8 cellular contexts compared by ENCODE assay signal in the genomic region with DNA sequence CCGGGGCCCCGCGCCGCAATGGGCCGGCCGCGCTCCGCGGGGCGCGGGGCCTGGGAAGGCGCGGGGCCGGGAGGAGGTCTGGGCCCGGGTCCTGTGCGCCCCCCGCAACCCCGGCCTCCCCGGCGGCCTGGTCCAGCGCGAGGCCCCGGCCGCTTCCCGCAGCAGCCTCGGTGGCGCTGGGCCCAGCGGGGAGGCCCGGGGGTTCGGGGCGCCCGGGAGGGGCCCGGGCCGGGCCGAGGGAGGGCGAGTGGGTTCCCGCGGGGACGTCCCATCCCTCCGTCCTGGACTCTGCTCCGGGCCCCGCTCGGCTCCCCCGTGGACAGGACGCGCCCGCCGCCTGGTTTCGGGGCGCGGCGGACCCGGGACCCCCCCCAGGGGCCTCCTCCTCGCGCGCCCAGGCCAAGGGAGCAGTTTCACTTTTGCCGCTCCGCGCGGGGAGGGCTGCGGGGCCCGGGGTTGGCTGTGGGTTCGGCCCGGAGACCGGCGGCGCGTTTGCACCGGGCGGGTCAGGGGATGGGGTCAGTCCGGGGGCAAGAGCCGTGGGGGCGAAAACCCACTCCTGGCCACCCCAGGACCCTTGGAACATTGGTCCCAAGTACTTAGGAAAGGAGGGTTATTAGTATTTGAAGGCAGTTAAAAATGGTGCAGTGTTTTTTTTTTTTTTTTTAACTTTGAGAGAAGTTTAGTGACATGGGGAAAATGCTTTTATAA. TPM values are rescaled to one million over a fixed set of nuclear protein-coding genes. Genes with fewer than 3 reads are reported as not detected.
A peak's percentile ranks its signal among the peaks of the same experiment; 100 is the strongest.
DNase-seq lines count a peak whose midpoint lies in the region; ATAC-seq and TF ChIP-seq lines count a peak whose summit lies in the region.

No MANE protein-coding gene starts in this region.

- DNase-seq in GM06990 (ENCODE audit: extremely low read depth, insufficient read length) (peak; percentile 63), naive B cell (peak; percentile 60), thyroid gland (peak; percentile 42 to 55), NOMO-1 treated with DMSO at 0.1 percent for 48 hours (lab: John Stamatoyannopoulos, UW; ENCODE audit: unreplicated experiment) (no peak)
- peak; percentile 73 for DNase-seq in activated CD8-positive, alpha-beta memory T cell treated with anti-CD3 and anti-CD28 coated beads, Interleukin-2, amount 10 ng/mL, durations not matched to agents 7 days and 5 days

- TF ChIP-seq CTCF in GM06990 (IDR thresholded peaks at IDR 0.05; ENCODE audit: insufficient read depth, low read length, poor library complexity, severe bottlenecking): no peak
- TF ChIP-seq CTCF in thyroid gland (IDR thresholded peaks at IDR 0.05): no peak

- peak; percentile 56 for ATAC-seq in activated CD8-positive, alpha-beta memory T cell treated with anti-CD3 and anti-CD28 coated beads, Interleukin-2, amount 10 ng/mL, durations not matched to agents 7 days and 5 days
- peak; percentile 29 for ATAC-seq in esophagus mucosa
- peak; percentile 51 to 64 for ATAC-seq in naive B cell (ENCODE audit: low read depth in 2 of 2)
- no peak for ATAC-seq in GM21786 (IDR thresholded peaks at IDR 0.05; ENCODE audit: unreplicated experiment)

- H3K27me3 ChIP-seq in GM06990 (replicated peaks; ENCODE audit: control insufficient read depth, insufficient read depth, low read length) (no peaks in the 10 kb centered on the region), thyroid gland (no peaks in the 10 kb centered on the region)

- WGBS in thyroid gland, 2 donors: 0 to 1% methylated on average over 15 to 17 of the region's 73 CpGs

- H3K4me3 ChIP-seq in GM06990 (replicated peaks; ENCODE audit: low read depth, low read length): peak overlapping the region; percentile 78
- H3K4me3 ChIP-seq in thyroid gland (replicated peaks in 1 of 3): peak overlapping the region; percentile 28 to 88 (median 66)

- H3K36me3 Mint-ChIP-seq in IgD-negative memory B cell (no peaks in the 10 kb centered on the region), naive B cell (no peaks in the 10 kb centered on the region)
- H3K36me3 Mint-ChIP-seq in activated CD8-positive, alpha-beta memory T cell treated with anti-CD3 and anti-CD28 coated beads, Interleukin-2, amount 10 ng/mL, durations not matched to agents 7 days and 5 days: peaks cover 34% of the 10 kb centered on the region

- no peaks in the 10 kb centered on the region for H3K9me3 ChIP-seq in thyroid gland

- intact Hi-C loops in thyroid gland (cut with DNase I): no loop called here

- H3K36me3 ChIP-seq in GM06990 (ENCODE audit: control insufficient read depth, insufficient read depth, low read length): peaks cover 9% of the 10 kb centered on the region
- H3K36me3 ChIP-seq in thyroid gland: no peaks in the 10 kb centered on the region

- H3K27ac ChIP-seq in thyroid gland: peak overlapping the region; percentile 87 to 90 (median 88)

- H3K27me3 Mint-ChIP-seq in IgD-negative memory B cell: peaks cover 2% of the 10 kb centered on the region
- peaks cover 9% of the 10 kb centered on the region for H3K27me3 Mint-ChIP-seq in activated CD8-positive, alpha-beta memory T cell treated with anti-CD3 and anti-CD28 coated beads, Interleukin-2, amount 10 ng/mL, durations not matched to agents 7 days and 5 days
- no peaks in the 10 kb centered on the region for H3K27me3 Mint-ChIP-seq in naive B cell

- H3K9me3 Mint-ChIP-seq in IgD-negative memory B cell: no peaks in the 10 kb centered on the region
- no peaks in the 10 kb centered on the region for H3K9me3 Mint-ChIP-seq in activated CD8-positive, alpha-beta memory T cell treated with anti-CD3 and anti-CD28 coated beads, Interleukin-2, amount 10 ng/mL, durations not matched to agents 7 days and 5 days (ENCODE audit: low read depth)
- no peaks in the 10 kb centered on the region for H3K9me3 Mint-ChIP-seq in naive B cell

- H3K4me1 ChIP-seq in thyroid gland: peaks cover 9 to 23% of the 10 kb centered on the region in 2 donors

- H3K4me3 Mint-ChIP-seq in IgD-negative memory B cell (peak overlapping the region; percentile 84 to 95 (median 94)), naive B cell (peak overlapping the region; percentile 78 to 94 (median 84))
- H3K4me3 Mint-ChIP-seq in activated CD8-positive, alpha-beta memory T cell treated with anti-CD3 and anti-CD28 coated beads, Interleukin-2, amount 10 ng/mL, durations not matched to agents 7 days and 5 days: peak overlapping the region; percentile 87

- no peak for TF ChIP-seq POLR2A in thyroid gland (IDR thresholded peaks at IDR 0.05)

- H3K27ac Mint-ChIP-seq in IgD-negative memory B cell: peak overlapping the region; percentile 77 to 96 (median 86)
- H3K27ac Mint-ChIP-seq in activated CD8-positive, alpha-beta memory T cell treated with anti-CD3 and anti-CD28 coated beads, Interleukin-2, amount 10 ng/mL, durations not matched to agents 7 days and 5 days: peak overlapping the region; percentile 91
- H3K27ac Mint-ChIP-seq in naive B cell: peak overlapping the region in 5 of 6 donors; percentile 56 to 91 (median 86)

- H3K4me1 Mint-ChIP-seq in IgD-negative memory B cell (peaks cover 14 to 49% (median 27%) of the 10 kb centered on the region in 3 donors), naive B cell (peaks cover 17 to 50% (median 40%) of the 10 kb centered on the region in 3 donors)
- H3K4me1 Mint-ChIP-seq in activated CD8-positive, alpha-beta memory T cell treated with anti-CD3 and anti-CD28 coated beads, Interleukin-2, amount 10 ng/mL, durations not matched to agents 7 days and 5 days: peaks cover 33% of the 10 kb centered on the region

- CTCF ChIA-PET in activated CD8-positive, alpha-beta memory T cell treated with anti-CD3 and anti-CD28 coated beads, Interleukin-2, amount 10 ng/mL, durations not matched to agents 7 days and 5 days (lab: Charles Lee): interaction anchor here (0.9 to 1.5 kb wide), 7 partner anchors 8 to 74 kb away, joined by 3 to 6 read pairs (median 4); no protein-coding TSS in a partner anchor

RNA-seq across cellular contexts. Expression of gene AGPAT3, which starts 0.6 kb away (rescaled TPM):
- polyA plus RNA-seq in IgD-negative memory B cell (8.8 TPM), naive B cell (ENCODE audit: low read depth in 6 of 6) (10 to 100 TPM in 2 of 6 donors, 1 to 10 TPM in 4; 6.4 to 11.9 (median 8.1) TPM)
- total RNA-seq in activated CD8-positive, alpha-beta memory T cell treated with anti-CD3 and anti-CD28 coated beads, Interleukin-2, amount 10 ng/mL, durations not matched to agents 7 days and 5 days: 100 to 1,000 TPM in 1 of 2 experiments, 10 to 100 TPM in 1; 94.3 to 101 TPM
- total RNA-seq in esophagus mucosa (49.1 TPM), thyroid gland (10 to 100 TPM; 40.6 to 80.5 (median 65.3) TPM)
